ENCODE assay signal across 27 cellular contexts in the genomic region with DNA sequence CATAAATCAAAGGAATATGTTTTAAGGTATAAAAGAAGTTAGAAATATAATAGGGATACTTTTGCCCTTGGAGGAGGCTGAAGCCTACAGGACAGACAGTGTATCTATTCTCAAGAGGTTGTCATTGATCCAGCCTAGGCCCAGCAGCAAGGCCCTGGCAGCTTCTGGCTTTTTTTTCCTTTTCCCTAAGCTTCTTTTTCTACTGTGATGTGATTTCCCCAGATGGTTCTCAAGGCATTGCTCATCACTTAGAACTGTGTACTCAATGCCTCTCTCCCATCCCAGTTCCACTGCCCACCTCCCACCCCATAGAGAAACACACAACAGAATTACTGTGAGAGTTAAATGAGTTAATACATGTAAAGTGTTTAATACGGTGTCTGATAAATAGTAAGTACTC.
DNase-seq lines count a peak whose midpoint lies in the region; ATAC-seq, FAIRE-seq and TF ChIP-seq lines count a peak whose summit lies in the region.
"Had no signal": no experiment of that assay in that cellular context is flagged by ENCODE, and none has a peak within 500 bp of the region (broad histone marks: within the 10 kb centered on the region; RNA-seq: fewer than 3 reads in every experiment).

No MANE protein-coding gene starts in this region.

- H3K79me2 ChIP-seq in astrocyte (ENCODE audit: insufficient read depth, low read length): no peaks in the 10 kb centered on the region

- no peaks in the 10 kb centered on the region for H3K27me3 ChIP-seq in astrocyte (ENCODE audit: insufficient read depth, low read length)
- no peaks in the 10 kb centered on the region for H3K27me3 ChIP-seq in subcutaneous abdominal adipose tissue (ENCODE audit: control insufficient read depth in 5 of 5, insufficient read depth in 4 of 5, low read length in 5 of 5)
- H3K27me3 ChIP-seq: gastroesophageal sphincter had no signal

- no peak overlapping the region for H2AFZ ChIP-seq in astrocyte (ENCODE audit: low read depth, low read length)

- peak overlapping the region; percentile 26 for H3K4me2 ChIP-seq in astrocyte (ENCODE audit: low read length)

- TF ChIP-seq CTCF in astrocyte (IDR thresholded peaks at IDR 0.05; ENCODE audit: insufficient read depth, low read depth, low read length) (no peak), fibroblast of the aortic adventitia (IDR thresholded peaks at IDR 0.05; ENCODE audit: insufficient read depth, low read length) (no peak)

- no peaks in the 10 kb centered on the region for H3K9me3 Mint-ChIP-seq in astrocyte (ENCODE audit: unreplicated experiment)
- H3K9me3 Mint-ChIP-seq: activated naive CD4-positive, alpha-beta T cell treated with anti-CD3 and anti-CD28 coated beads, Interleukin-2, amount 10 ng/mL, durations not matched to agents 7 days and 5 days; activated T-helper 1 cell treated with anti-CD3 and anti-CD28 coated beads, Interleukin-12 subunit alpha, Interleukin-12 subunit beta, Interleukin-2, Interleukin-4 antibody, amounts not matched to agents 30 ng/mL and 10 ng/mL and 1 ng/mL, durations not matched to agents 14 hours and 24 hours and 36 hours; CD8-positive, alpha-beta memory T cell; immature natural killer cell; mesothelial cell of epicardium; naive thymus-derived CD8-positive, alpha-beta T cell had no signal

- peaks cover 5% of the 10 kb centered on the region for H3K36me3 Mint-ChIP-seq in astrocyte (ENCODE audit: low read depth, unreplicated experiment)
- H3K36me3 Mint-ChIP-seq: activated naive CD4-positive, alpha-beta T cell treated with anti-CD3 and anti-CD28 coated beads, Interleukin-2, amount 10 ng/mL, durations not matched to agents 7 days and 5 days had no signal

- H3K4me1 ChIP-seq in astrocyte (ENCODE audit: insufficient read depth, low read length) (peaks cover 6% of the 10 kb centered on the region), subcutaneous abdominal adipose tissue (ENCODE audit: control insufficient read depth in 5 of 5, insufficient read depth in 5 of 5, low read length in 5 of 5) (peaks cover 0 to 14% (median 7%) of the 10 kb centered on the region in 5 donors)

- H3K9ac ChIP-seq in astrocyte (ENCODE audit: low read length): no peak overlapping the region
- no peak overlapping the region for H3K9ac ChIP-seq in subcutaneous abdominal adipose tissue (ENCODE audit: low read length in 5 of 5)

- H3K4me3 ChIP-seq in astrocyte (ENCODE audit: insufficient read depth, low read depth, low read length) (no peak overlapping the region), fibroblast of the aortic adventitia (ENCODE audit: low read depth, low read length) (no peak overlapping the region), subcutaneous abdominal adipose tissue (ENCODE audit: low read depth in 1 of 5, low read length in 5 of 5) (no peak overlapping the region)
- H3K4me3 ChIP-seq: gastroesophageal sphincter, left ventricle myocardium inferior had no signal

- FAIRE-seq in astrocyte (lab: Jason Lieb, UNC): no peak

- no peak overlapping the region for H3K4me3 Mint-ChIP-seq in astrocyte (ENCODE audit: unreplicated experiment)
- H3K4me3 Mint-ChIP-seq: activated naive CD4-positive, alpha-beta T cell treated with anti-CD3 and anti-CD28 coated beads, Interleukin-2, amount 10 ng/mL, durations not matched to agents 7 days and 5 days; activated T-helper 1 cell treated with anti-CD3 and anti-CD28 coated beads, Interleukin-12 subunit alpha, Interleukin-12 subunit beta, Interleukin-2, Interleukin-4 antibody, amounts not matched to agents 30 ng/mL and 10 ng/mL and 1 ng/mL, durations not matched to agents 14 hours and 24 hours and 36 hours; CD8-positive, alpha-beta memory T cell; immature natural killer cell; mesothelial cell of epicardium; naive thymus-derived CD8-positive, alpha-beta T cell had no signal

- H3K9me3 ChIP-seq in astrocyte (ENCODE audit: insufficient read depth, low read depth, low read length): no peaks in the 10 kb centered on the region
- no peaks in the 10 kb centered on the region for H3K9me3 ChIP-seq in subcutaneous abdominal adipose tissue (ENCODE audit: control insufficient read depth in 5 of 5, low read length in 5 of 5)
- H3K9me3 ChIP-seq: gastroesophageal sphincter, left ventricle myocardium inferior had no signal

- H4K20me1 ChIP-seq in astrocyte (ENCODE audit: insufficient read depth, low read length): no peaks in the 10 kb centered on the region

- DNase-seq in HCEC 1CT: peak; percentile 59
- DNase-seq in astrocyte (ENCODE audit: low read depth): peak; percentile 27
- peak; percentile 50 for DNase-seq in fibroblast of the aortic adventitia (ENCODE audit: low read depth)
- DNase-seq in stimulated activated CD4-positive, alpha-beta T cell treated with anti-CD3 and anti-CD28 coated beads, Interleukin-1b, Interleukin-23, amount 100 ng/mL, for 48 hours: no peak
- DNase-seq: activated CD4-positive, alpha-beta T cell treated with anti-CD3 and anti-CD28 coated beads, Interleukin-2, amount 50 U/mL, for 4 hours; activated naive CD4-positive, alpha-beta T cell treated with anti-CD3 and anti-CD28 coated beads, Interleukin-2, amount 10 ng/mL, durations not matched to agents 7 days and 5 days; anterior cingulate cortex; CD8-positive, alpha-beta memory T cell; central memory CD4-positive, alpha-beta T cell; DMS153; hippocampal formation; immature natural killer cell; left ventricle myocardium inferior; naive thymus-derived CD8-positive, alpha-beta T cell; NCI-H1105 treated with DMSO at 0.1 percent for 48 hours; NCI-H2081; NCI-H345; NCI-H82; stimulated activated naive CD4-positive, alpha-beta T cell treated with Interleukin-2 at 50 U/mL for 16 hours; trophoblast cell had no signal

- H3K36me3 ChIP-seq in astrocyte (ENCODE audit: insufficient read depth, low read length) (no peaks in the 10 kb centered on the region), subcutaneous abdominal adipose tissue (ENCODE audit: control insufficient read depth in 5 of 5, insufficient read depth in 5 of 5, low read length in 5 of 5) (peaks cover 3 to 14% (median 5%) of the 10 kb centered on the region in 5 donors)

- no peaks in the 10 kb centered on the region for H3K27me3 Mint-ChIP-seq in astrocyte (ENCODE audit: low read depth, unreplicated experiment)
- H3K27me3 Mint-ChIP-seq: activated naive CD4-positive, alpha-beta T cell treated with anti-CD3 and anti-CD28 coated beads, Interleukin-2, amount 10 ng/mL, durations not matched to agents 7 days and 5 days; CD8-positive, alpha-beta memory T cell; naive thymus-derived CD8-positive, alpha-beta T cell had no signal

- H3K4me1 Mint-ChIP-seq in astrocyte (ENCODE audit: low read depth, unreplicated experiment): peaks cover 31% of the 10 kb centered on the region
- H3K4me1 Mint-ChIP-seq: CD8-positive, alpha-beta memory T cell; immature natural killer cell had no signal

- H3K27ac ChIP-seq in astrocyte (ENCODE audit: low read depth, low read length): peak overlapping the region; percentile 53
- H3K27ac ChIP-seq in subcutaneous abdominal adipose tissue (ENCODE audit: low read depth, low read length): peak overlapping the region; percentile 14
- H3K27ac ChIP-seq: gastroesophageal sphincter, HL-60, left ventricle myocardium inferior had no signal

- H3K27ac Mint-ChIP-seq in astrocyte (ENCODE audit: unreplicated experiment): peak overlapping the region; percentile 82
- H3K27ac Mint-ChIP-seq: activated naive CD4-positive, alpha-beta T cell treated with anti-CD3 and anti-CD28 coated beads, Interleukin-2, amount 10 ng/mL, durations not matched to agents 7 days and 5 days; activated T-helper 1 cell treated with anti-CD3 and anti-CD28 coated beads, Interleukin-12 subunit alpha, Interleukin-12 subunit beta, Interleukin-2, Interleukin-4 antibody, amounts not matched to agents 30 ng/mL and 10 ng/mL and 1 ng/mL, durations not matched to agents 14 hours and 24 hours and 36 hours; immature natural killer cell; mesothelial cell of epicardium; naive thymus-derived CD8-positive, alpha-beta T cell had no signal

- ATAC-seq in GM21390 (IDR thresholded peaks at IDR 0.05; ENCODE audit: unreplicated experiment): no peak
- no peak for ATAC-seq in HG02642 (IDR thresholded peaks at IDR 0.05; ENCODE audit: poor library complexity, unreplicated experiment)
- ATAC-seq: gastroesophageal sphincter; naive thymus-derived CD8-positive, alpha-beta T cell had no signal
